In genomic region chr2:204051476-204051875, GRCh38 we compare ENCODE assay signal across 15 cellular contexts.
DNase-seq lines count a peak whose midpoint lies in the region; ATAC-seq, FAIRE-seq and TF ChIP-seq lines count a peak whose summit lies in the region.
"Had no signal": no experiment of that assay in that cellular context is flagged by ENCODE, and none has a peak within 500 bp of the region (broad histone marks: within the 10 kb centered on the region; RNA-seq: fewer than 3 reads in every experiment).

No MANE protein-coding gene starts in this region.

- no peak overlapping the region for H3K9ac ChIP-seq in GM12878 (ENCODE audit: control insufficient read depth, insufficient read depth, low read length)
- no peak overlapping the region for H3K9ac ChIP-seq in neural progenitor cell

- H3K36me3 ChIP-seq in GM06990 (ENCODE audit: control insufficient read depth, insufficient read depth, low read length) (no peaks in the 10 kb centered on the region), GM12878 (ENCODE audit: control insufficient read depth in 2 of 2, insufficient read depth in 2 of 2, low read length in 1 of 2) (no peaks in the 10 kb centered on the region), neural progenitor cell (no peaks in the 10 kb centered on the region)

- peak; percentile 52 for TF ChIP-seq CTCF in GM06990 (IDR thresholded peaks at IDR 0.05; ENCODE audit: insufficient read depth, low read length, poor library complexity, severe bottlenecking)
- TF ChIP-seq CTCF in LNCAP (IDR thresholded peaks at IDR 0.05): 0 out of 2 replicates have a peak, but pooled peaks have one; percentile 15
- peak in 1 of 3 experiments; percentile 29; a peak in 3 of 6 replicates for TF ChIP-seq CTCF in GM12878 (IDR thresholded peaks at IDR 0.05 in 2 of 3, conservative IDR thresholded peaks at IDR 0.05 in 1 of 3; ENCODE audit: control insufficient read depth in 2 of 3, extremely low read depth in 1 of 3, insufficient read depth in 1 of 3, low read depth in 3 of 3, low read length in 3 of 3)
- peak; percentile 47 for TF ChIP-seq CTCF in neural progenitor cell (IDR thresholded peaks at IDR 0.05)
- TF ChIP-seq CTCF in Calu3 (IDR thresholded peaks at IDR 0.05; ENCODE audit: unreplicated experiment): no peak

- H3K27me3 ChIP-seq in GM06990 (replicated peaks; ENCODE audit: control insufficient read depth, insufficient read depth, low read length) (no peaks in the 10 kb centered on the region), GM12878 (replicated peaks in 1 of 2; ENCODE audit: control insufficient read depth in 2 of 2, insufficient read depth in 2 of 2, low read length in 1 of 2) (peaks cover 0 to 6% of the 10 kb centered on the region in 2 experiments; a peak in 1 of 4 replicates), neural progenitor cell (no peaks in the 10 kb centered on the region)

- no peak overlapping the region for H3K4me2 ChIP-seq in GM12878 (ENCODE audit: control insufficient read depth, insufficient read depth)
- peak overlapping the region; percentile 4 for H3K4me2 ChIP-seq in neural progenitor cell

- CTCF ChIA-PET in GM12878 (lab: Yijun Ruan, JAX): interaction anchor here (1.1 to 1.3 kb wide), 3 partner anchors 20 to 66 kb away, joined by 3 to 4 read pairs (median 4); no protein-coding TSS in a partner anchor
- CTCF ChIA-PET in Calu3 (lab: Charles Lee): interaction anchor here (1.1 kb wide), 1 partner anchor 39 kb away, joined by 3 read pairs; no protein-coding TSS in a partner anchor

- H3K27ac Mint-ChIP-seq in neural progenitor cell (no peak overlapping the region), Calu3 (ENCODE audit: unreplicated experiment) (no peak overlapping the region)
- H3K27ac Mint-ChIP-seq: IgD-negative memory B cell; T-helper 1 cell treated with Interleukin-12 subunit alpha and Interleukin-12 subunit beta and Interleukin-4 antibody, amounts not matched to agents 30 μg/mL and 1 μg/mL, for 36 hours had no signal

- in situ Hi-C loops in GM12878 (cut with MboI): no loop called here

- SMC1A ChIA-PET in GM12878 (lab: Charles Lee; ENCODE audit: uncharacterized antibody, unreplicated experiment): interaction anchor here (0.6 to 0.9 kb wide), 2 partner anchors 10 to 58 kb away, joined by 3 read pairs; no protein-coding TSS in a partner anchor

- no peaks in the 10 kb centered on the region for H3K36me3 Mint-ChIP-seq in neural progenitor cell
- no peaks in the 10 kb centered on the region for H3K36me3 Mint-ChIP-seq in Calu3 (ENCODE audit: insufficient read depth, unreplicated experiment)
- H3K36me3 Mint-ChIP-seq: brain, IgD-negative memory B cell had no signal

- no TSS peak for BruUV-seq in GM12878 (replicated peaks; lab: Mats Ljungman, UMichigan)
- no TSS peak for BruUV-seq in Calu3 (replicated peaks; lab: Mats Ljungman, UMichigan)

- H3K9me3 ChIP-seq in GM12878 (replicated peaks; ENCODE audit: control insufficient read depth, insufficient read depth, low read length) (no peaks in the 10 kb centered on the region), neural progenitor cell (ENCODE audit: low read depth) (no peaks in the 10 kb centered on the region)

- H3K4me1 Mint-ChIP-seq in neural progenitor cell: no peaks in the 10 kb centered on the region
- no peaks in the 10 kb centered on the region for H3K4me1 Mint-ChIP-seq in Calu3 (ENCODE audit: low read depth, unreplicated experiment)

- peaks cover 12% of the 10 kb centered on the region for H3K27me3 Mint-ChIP-seq in neural progenitor cell (ENCODE audit: insufficient read depth, low read depth)
- peaks cover 83% of the 10 kb centered on the region for H3K27me3 Mint-ChIP-seq in Calu3 (ENCODE audit: unreplicated experiment)

- H2AFZ ChIP-seq in GM12878 (ENCODE audit: control insufficient read depth, low read depth, low read length): no peak overlapping the region
- H2AFZ ChIP-seq in neural progenitor cell (replicated peaks): no peak overlapping the region

- no peak overlapping the region for H3K4me3 Mint-ChIP-seq in neural progenitor cell
- H3K4me3 Mint-ChIP-seq in Calu3 (ENCODE audit: low read depth, unreplicated experiment): no peak overlapping the region
- H3K4me3 Mint-ChIP-seq: IgD-negative memory B cell; T-helper 1 cell treated with Interleukin-12 subunit alpha and Interleukin-12 subunit beta and Interleukin-4 antibody, amounts not matched to agents 30 μg/mL and 1 μg/mL, for 36 hours had no signal

- POLR2A ChIA-PET in GM12878 (lab: Charles Lee): no interaction called here

- no peak for DNase-seq in GM06990 (ENCODE audit: extremely low read depth, insufficient read length)
- DNase-seq in GM12878 (ENCODE audit: low read depth, low spot score): no peak
- peak; percentile 21 for DNase-seq in neural progenitor cell (ENCODE audit: low spot score)
- no peak for DNase-seq in Calu3
- no peak for DNase-seq in Ammon's horn (ENCODE audit: low spot score)
- no peak for DNase-seq in activated CD4-positive, alpha-beta T cell treated with anti-CD3 and anti-CD28 coated beads for 1 hour
- DNase-seq: activated CD8-positive, alpha-beta memory T cell treated with anti-CD3 and anti-CD28 coated beads, Interleukin-2, amount 50 U/mL, for 4 hours; foreskin melanocyte; mesenchymal stem cell; NCI-H510A had no signal

- ATAC-seq in GM12878: peak; percentile 70

- intact Hi-C loops in GM12878 (cut with micrococcal nuclease; ENCODE audit: unreplicated experiment): loop anchor here (2.0 kb wide), 1 partner anchor 123 kb away; no protein-coding TSS in a partner anchor
- intact Hi-C loops in Calu3 (cut with micrococcal nuclease; ENCODE audit: unreplicated experiment): loop anchor here (5.0 kb wide), 1 partner anchor 124 kb away; no protein-coding TSS in a partner anchor

- RAD21 ChIA-PET in GM12878 (lab: Charles Lee; ENCODE audit: unreplicated experiment): no interaction called here

- H3K4me3 ChIP-seq in GM06990 (replicated peaks; ENCODE audit: low read depth, low read length): no peak overlapping the region
- no peak overlapping the region for H3K4me3 ChIP-seq in GM12878
- H3K4me3 ChIP-seq in neural progenitor cell: no peak overlapping the region

- no peak for TF ChIP-seq RAD21 in GM12878 (IDR thresholded peaks at IDR 0.05; ENCODE audit: insufficient read depth, low read depth, low read length)

- H4K20me1 ChIP-seq in GM12878 (ENCODE audit: control insufficient read depth, insufficient read depth): no peaks in the 10 kb centered on the region
- H4K20me1 ChIP-seq in neural progenitor cell (ENCODE audit: low read depth): no peaks in the 10 kb centered on the region

- H3K79me2 ChIP-seq in GM12878 (ENCODE audit: control insufficient read depth, insufficient read depth, low read length) (no peaks in the 10 kb centered on the region), neural progenitor cell (ENCODE audit: low read depth) (no peaks in the 10 kb centered on the region)

- H3K4me1 ChIP-seq in GM12878 (ENCODE audit: control insufficient read depth, insufficient read depth, low read length): no peaks in the 10 kb centered on the region
- peaks cover 6% of the 10 kb centered on the region for H3K4me1 ChIP-seq in neural progenitor cell

- H3K9me3 Mint-ChIP-seq in neural progenitor cell (no peaks in the 10 kb centered on the region), Calu3 (ENCODE audit: low read depth, unreplicated experiment) (no peaks in the 10 kb centered on the region)

- 68% methylated on average over 4 of the region's 4 CpGs for WGBS in GM12878 (ENCODE audit: insufficient coverage, insufficient replicate concordance, low lambda C conversion rate, missing lambda C conversion rate)

- TF ChIP-seq EP300 in GM12878 (IDR thresholded peaks at IDR 0.05; ENCODE audit: borderline replicate concordance in 1 of 2, control insufficient read depth in 1 of 2, low read depth in 2 of 2, low read length in 2 of 2): no peak

- no peak for FAIRE-seq in GM12878 (lab: Jason Lieb, UNC)
- FAIRE-seq: urothelium cell line had no signal

- no peaks in the 10 kb centered on the region for H3F3A ChIP-seq in neural progenitor cell (ENCODE audit: low read depth)

- no peak for TF ChIP-seq POLR2A in GM12878 (IDR thresholded peaks at IDR 0.05; ENCODE audit: low read depth, low read length)

- no peak overlapping the region for H3K27ac ChIP-seq in GM12878 (ENCODE audit: control insufficient read depth, insufficient read depth)
- no peak overlapping the region for H3K27ac ChIP-seq in neural progenitor cell

TF ChIP-seq in GM12878, 131 proteins besides CTCF, POLR2A, EP300 and RAD21 (continues in another document):
- TF ChIP-seq ATF2 (IDR thresholded peaks at IDR 0.05; ENCODE audit: low read length) (no peak), SKIL (IDR thresholded peaks at IDR 0.05; ENCODE audit: low read depth, poor library complexity, severe bottlenecking) (no peak)
